13 cellular contexts compared by ENCODE assay signal in genomic region chr17:64406321-64407200, GRCh38. TPM values are rescaled to one million over a fixed set of nuclear protein-coding genes. Genes with fewer than 3 reads are reported as not detected.
DNase-seq lines count a peak whose midpoint lies in the region; ATAC-seq and TF ChIP-seq lines count a peak whose summit lies in the region.
"Had no signal": no experiment of that assay in that cellular context is flagged by ENCODE, and none has a peak within 500 bp of the region (broad histone marks: within the 10 kb centered on the region; RNA-seq: fewer than 3 reads in every experiment).

No MANE protein-coding gene starts in this region.

- no peaks in the 10 kb centered on the region for H3K27me3 ChIP-seq in naive thymus-derived CD4-positive, alpha-beta T cell (ENCODE audit: control insufficient read depth in 2 of 2, insufficient read depth in 2 of 2, low read length in 2 of 2)

- H3K27ac Mint-ChIP-seq in WTC11, result no peak overlapping the region
- peak overlapping the region in 1 of 9 donors; percentile 33 for H3K27ac Mint-ChIP-seq in naive thymus-derived CD4-positive, alpha-beta T cell

- no peaks in the 10 kb centered on the region for H3K36me3 ChIP-seq in naive thymus-derived CD4-positive, alpha-beta T cell (ENCODE audit: control insufficient read depth in 2 of 3, insufficient read depth in 3 of 3, low read length in 3 of 3)

- no peak overlapping the region for H3K4me3 ChIP-seq in naive thymus-derived CD4-positive, alpha-beta T cell (ENCODE audit: low read length)

- no peak overlapping the region for H3K4me3 Mint-ChIP-seq in WTC11
- no peak overlapping the region for H3K4me3 Mint-ChIP-seq in naive thymus-derived CD4-positive, alpha-beta T cell

- H3K9me3 Mint-ChIP-seq in WTC11, result peaks cover 6% of the 10 kb centered on the region; the same call in 1 of the 2 replicates
- peaks cover 0 to 4% (median 0%) of the 10 kb centered on the region in 11 donors for H3K9me3 Mint-ChIP-seq in naive thymus-derived CD4-positive, alpha-beta T cell

- no peaks in the 10 kb centered on the region for H3K27me3 Mint-ChIP-seq in WTC11 (ENCODE audit: low read depth)
- H3K27me3 Mint-ChIP-seq in naive thymus-derived CD4-positive, alpha-beta T cell, result no peaks in the 10 kb centered on the region

- no peaks in the 10 kb centered on the region for H3K36me3 Mint-ChIP-seq in WTC11
- peaks cover 0 to 4% (median 0%) of the 10 kb centered on the region in 5 donors for H3K36me3 Mint-ChIP-seq in naive thymus-derived CD4-positive, alpha-beta T cell

- in situ Hi-C loops in KBM-7 (cut with MboI; ENCODE audit: low pct_unique_long_range_greater_than_20kb, low sequenced_read_pairs), result no loop called here

- peaks cover 9% of the 10 kb centered on the region for H3K4me1 Mint-ChIP-seq in WTC11
- H3K4me1 Mint-ChIP-seq in naive thymus-derived CD4-positive, alpha-beta T cell, result peaks cover 5 to 26% (median 11%) of the 10 kb centered on the region in 7 donors

- H3K9me3 ChIP-seq in naive thymus-derived CD4-positive, alpha-beta T cell (ENCODE audit: control insufficient read depth in 2 of 3, low read length in 3 of 3), result no peaks in the 10 kb centered on the region

- peak; percentile 27; the same call in 1 of the 2 replicates for ATAC-seq in WTC11
- ATAC-seq in naive thymus-derived CD4-positive, alpha-beta T cell, result peak; percentile 36
- no peak for ATAC-seq in HG03354 (IDR thresholded peaks at IDR 0.05; ENCODE audit: poor library complexity, severe bottlenecking, unreplicated experiment)
- no peak for ATAC-seq in GM18870 (IDR thresholded peaks at IDR 0.05; ENCODE audit: unreplicated experiment)

- DNase-seq in NOMO-1 treated with DMSO at 0.1 percent for 48 hours (lab: John Stamatoyannopoulos, UW; ENCODE audit: unreplicated experiment), result peak; percentile 29
- no peak for DNase-seq in NOMO-1 treated with dmso at 0.1 percent for 144 hours (lab: John Stamatoyannopoulos, UW; ENCODE audit: unreplicated experiment)
- peak; percentile 57 for DNase-seq in KBM-7
- peak; percentile 31 for DNase-seq in WTC11 (ENCODE audit: low spot score)
- DNase-seq in naive thymus-derived CD4-positive, alpha-beta T cell, result no peak
- no peak for DNase-seq in NCI-H1436 (lab: John Stamatoyannopoulos, UW)
- DNase-seq: activated CD4-positive, CD25-positive, alpha-beta regulatory T cell treated with anti-CD3 and anti-CD28 coated beads, Interleukin-2, amount 50 U/mL, for 72 hours; activated gamma-delta T cell treated with Interleukin-2 at 50 U/mL for 16 hours; caudate nucleus; kidney glomerular epithelial cell; NCI-H1105 treated with DMSO at 0.1 percent for 48 hours had no signal

- POLR2A ChIA-PET in WTC11 (lab: Charles Lee), result no interaction called here
- POLR2A ChIA-PET in naive thymus-derived CD4-positive, alpha-beta T cell (lab: Charles Lee), result interaction anchor here (0.7 kb wide), 1 partner anchor 633 kb away, joined by 3 read pairs; the partner anchor contains the start of gene CCDC47

- H3K27ac ChIP-seq in naive thymus-derived CD4-positive, alpha-beta T cell (ENCODE audit: low read depth, low read length), result no peak overlapping the region

- CTCF ChIA-PET in WTC11 (lab: Charles Lee), result interaction anchor here (1.0 to 1.8 kb wide), 2 partner anchors 13 to 124 kb away, joined by 5 read pairs; no protein-coding TSS in a partner anchor
- CTCF ChIA-PET in naive thymus-derived CD4-positive, alpha-beta T cell (lab: Charles Lee), result interaction anchor here (1.3 kb wide), 1 partner anchor 99 kb away, joined by 9 read pairs; no protein-coding TSS in a partner anchor

- intact Hi-C loops in naive thymus-derived CD4-positive, alpha-beta T cell (cut with micrococcal nuclease), result no loop called here

- peaks cover 2 to 3% of the 10 kb centered on the region in 2 donors for H3K4me1 ChIP-seq in naive thymus-derived CD4-positive, alpha-beta T cell (ENCODE audit: control insufficient read depth in 2 of 2, insufficient read depth in 2 of 2, low read length in 2 of 2)

- no peak for TF ChIP-seq CTCF in WTC11 (IDR thresholded peaks at IDR 0.05)

TF ChIP-seq in WTC11, 78 proteins besides CTCF, POLR2A, EP300 and RAD21 (continues in another document):
- no peak for TF ChIP-seq PRDM15 (CRISPR knock-in tag; IDR thresholded peaks at IDR 0.05)
- TF ChIP-seq FOXP4 (CRISPR knock-in tag; IDR thresholded peaks at IDR 0.05), result no peak
- TF ChIP-seq NR2C2 (CRISPR knock-in tag; IDR thresholded peaks at IDR 0.05), result no peak
- TF ChIP-seq ZBTB21 (CRISPR knock-in tag; IDR thresholded peaks at IDR 0.05; ENCODE audit: borderline replicate concordance), result no peak
- no peak for TF ChIP-seq NR1H2 (CRISPR knock-in tag; IDR thresholded peaks at IDR 0.05)
- TF ChIP-seq CBFB (CRISPR knock-in tag; IDR thresholded peaks at IDR 0.05; ENCODE audit: low read depth), result no peak
- TF ChIP-seq ZNF423 (CRISPR knock-in tag; IDR thresholded peaks at IDR 0.05), result no peak
- no peak for TF ChIP-seq ZNF263 (CRISPR knock-in tag; IDR thresholded peaks at IDR 0.05; ENCODE audit: low read depth)
- TF ChIP-seq ZNF121 (CRISPR knock-in tag; IDR thresholded peaks at IDR 0.05), result no peak
- TF ChIP-seq SOX15 (CRISPR knock-in tag; IDR thresholded peaks at IDR 0.05), result no peak
- TF ChIP-seq SMAD3 (CRISPR knock-in tag; IDR thresholded peaks at IDR 0.05; ENCODE audit: borderline replicate concordance), result no peak
- no peak for TF ChIP-seq USF1 (CRISPR knock-in tag; IDR thresholded peaks at IDR 0.05)

RNA-seq across cellular contexts. Expression of gene PECAM1, which starts 15.9 kb away (rescaled TPM):
- total RNA-seq in WTC11 (2021), result 0.18 to 0.44 TPM (median 0.33 TPM) in 3 replicates
- 100 to 1,000 TPM in 1 of 5 experiments, 10 to 100 TPM in 4; 10.0 to 224 (median 60.1) TPM for total RNA-seq in naive thymus-derived CD4-positive, alpha-beta T cell
- 100 to 1,000 TPM in 1 of 2 donors, 10 to 100 TPM in 1; 91.1 to 180 TPM for polyA plus RNA-seq in naive thymus-derived CD4-positive, alpha-beta T cell

RNA-seq across cellular contexts. Expression of gene MILR1, which starts 42.4 kb away (rescaled TPM):
- not detected in 3 replicates for total RNA-seq in WTC11 (2021)
- total RNA-seq in naive thymus-derived CD4-positive, alpha-beta T cell, result 10 to 100 TPM in 1 of 5 experiments, 1 to 10 TPM in 4; 1.1 to 17.9 (median 1.6) TPM
- polyA plus RNA-seq in naive thymus-derived CD4-positive, alpha-beta T cell, result not detected

Comparison
In these comparisons a context has a peak if more than half of its experiments do, and no peak if none do; other contexts are left out.
1. DNase-seq: peak in NOMO-1 treated with DMSO at 0.1 percent for 48 hours (single experiment), KBM-7 (single experiment) and WTC11 (single experiment); none in NOMO-1 treated with dmso at 0.1 percent for 144 hours (single experiment), naive thymus-derived CD4-positive, alpha-beta T cell (0 of 9) and NCI-H1436 (single experiment).
2. ATAC-seq: peak in WTC11 (single experiment) and naive thymus-derived CD4-positive, alpha-beta T cell (single experiment); none in HG03354 (single experiment) and GM18870 (single experiment).